In the genomic region with DNA sequence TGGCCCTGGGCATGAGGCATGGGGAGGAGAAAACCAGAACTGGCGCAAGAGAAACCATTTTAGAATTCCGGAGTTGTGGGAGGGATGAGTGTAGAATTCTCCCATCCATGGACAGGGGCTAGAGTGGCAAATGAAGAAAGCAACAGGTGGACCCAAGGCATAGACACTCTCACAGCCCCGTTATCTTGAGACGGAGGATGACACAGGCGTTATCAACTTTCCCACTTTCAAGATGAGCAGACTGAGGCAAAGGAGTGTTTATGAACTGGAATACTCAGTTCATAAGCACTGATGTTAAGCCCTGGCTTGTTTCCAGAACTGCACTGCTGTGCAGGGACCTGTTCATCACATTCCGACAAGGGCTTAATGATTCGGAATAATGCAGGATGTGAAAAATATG, we compare ENCODE assay signal across 1 cellular context.
A peak's percentile ranks its signal among the peaks of the same experiment; 100 is the strongest.
TF ChIP-seq lines count a peak whose summit lies in the region.

No MANE protein-coding gene starts in this region.

TF ChIP-seq in HepG2, 621 proteins besides CTCF, POLR2A, EP300 and RAD21:
- TF ChIP-seq ZNF572 (CRISPR knock-in tag; IDR thresholded peaks at IDR 0.05) (no peak), ZNF629 (CRISPR knock-in tag; conservative IDR thresholded peaks at IDR 0.05) (peak; percentile 35; the same call in 1 of the 2 replicates)
